34 cellular contexts compared by ENCODE assay signal in the genomic region with DNA sequence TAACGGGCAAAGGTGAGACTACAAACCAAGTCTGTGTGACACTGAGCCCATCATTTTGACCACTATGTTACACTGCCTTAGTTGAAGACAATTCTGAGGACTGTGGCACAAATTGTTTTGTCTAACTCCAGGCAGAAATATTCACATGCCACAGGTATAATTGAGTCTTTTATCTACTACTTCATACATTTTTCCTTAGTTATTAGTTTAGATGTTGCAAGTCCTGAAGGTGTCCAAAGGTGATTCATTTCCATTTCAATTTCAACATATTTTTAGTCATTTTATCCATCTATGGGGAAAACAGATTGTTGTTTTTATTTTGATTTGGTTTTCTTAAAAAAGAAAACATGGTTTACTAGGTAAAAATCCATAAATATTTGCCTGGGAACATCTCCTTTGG.
"Had no signal": no experiment of that assay in that cellular context is flagged by ENCODE, and none has a peak within 500 bp of the region (broad histone marks: within the 10 kb centered on the region; RNA-seq: fewer than 3 reads in every experiment).

No MANE protein-coding gene starts in this region.

- H3K4me2 ChIP-seq: KMS-11 had no signal

- H3K27me3 ChIP-seq: MG63 had no signal

- H3K4me3 ChIP-seq: MG63 had no signal

- H3K36me3 ChIP-seq: MG63 had no signal

- H3K9ac ChIP-seq: KMS-11 had no signal

- DNase-seq: Karpas-422, Kasumi-1, KG1, MG63, MM.1S, MV-4-11, NCI-H1048, NCI-H1092, NCI-H1092 treated with DMSO at 0.1 percent for 48 hours, NCI-H1105, NCI-H1105 treated with DMSO at 0.1 percent for 48 hours, NCI-H1417, NCI-H1417 treated with DMSO at 0.1 percent for 48 hours, NCI-H1436, NCI-H1436 treated with DMSO at 0.1 percent for 48 hours, NCI-H146, NCI-H1694, NCI-H1694 treated with DMSO at 0.1 percent for 48 hours, NCI-H187, NCI-H187 treated with DMSO at 0.1 percent for 48 hours, NCI-H1930, NCI-H2029, NCI-H2029 treated with DMSO at 0.1 percent for 48 hours, NCI-H2081, NCI-H2081 treated with DMSO at 0.1 percent for 48 hours, NCI-H2107, NCI-H2171, NCI-H2171 treated with DMSO at 0.1 percent for 48 hours, NCI-H2227 treated with DMSO at 0.1 percent for 48 hours, NCI-H226, NCI-H345, NCI-H446, NCI-H446 treated with DMSO at 0.1 percent for 48 hours had no signal

- H3K9me3 ChIP-seq: MG63 had no signal

- H3K27ac ChIP-seq: KMS-11 had no signal
